26 cellular contexts compared by ENCODE assay signal in the genomic region with DNA sequence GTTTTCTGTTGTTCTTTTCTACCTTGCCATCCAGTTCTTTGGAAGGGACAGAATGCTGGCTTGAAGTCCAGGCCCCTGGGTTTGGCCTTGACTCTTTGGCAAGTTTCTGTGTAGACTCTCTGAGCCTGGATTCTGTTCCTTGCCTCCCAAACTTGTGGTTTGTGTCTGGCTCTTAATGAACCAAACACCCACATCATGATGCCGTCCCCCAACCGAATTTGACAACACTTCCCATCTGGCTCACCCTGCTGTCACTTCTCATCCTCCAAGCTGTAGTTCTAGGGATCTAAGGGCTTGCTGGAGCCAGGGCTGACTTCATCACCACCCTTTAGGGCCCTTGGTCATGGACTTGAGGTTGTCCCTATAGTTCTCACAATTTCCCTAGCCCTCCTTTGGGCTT.
"Had no signal": no experiment of that assay in that cellular context is flagged by ENCODE, and none has a peak within 500 bp of the region (broad histone marks: within the 10 kb centered on the region; RNA-seq: fewer than 3 reads in every experiment).

No MANE protein-coding gene starts in this region.

- H3K9me3 ChIP-seq: SJCRH30 had no signal

- ATAC-seq: activated CD4-positive, alpha-beta T cell treated with anti-CD3 and anti-CD28 coated beads for 36 hours; activated naive CD4-positive, alpha-beta T cell treated with anti-CD3 and anti-CD28 coated beads, Interleukin-2, amount 50 U/mL, for 72 hours; activated T-cell treated with anti-CD3 and anti-CD28 coated beads, Interleukin-2, amount 50 U/mL, for 4 hours; K562; Panc1 had no signal

- H3K27me3 ChIP-seq: SJCRH30 had no signal

- H3K27ac ChIP-seq: SJCRH30, SK-N-MC had no signal

- H3K4me3 Mint-ChIP-seq: activated CD4-positive, alpha-beta memory T cell treated with anti-CD3 and anti-CD28 coated beads for 36 hours; activated CD4-positive, alpha-beta T cell treated with anti-CD3 and anti-CD28 coated beads for 36 hours; activated naive CD4-positive, alpha-beta T cell treated with anti-CD3 and anti-CD28 coated beads for 36 hours; activated T-cell treated with anti-CD3 and anti-CD28 coated beads, Interleukin-2, amount 50 U/mL, for 4 hours; activated T-helper 1 cell treated with anti-CD3 and anti-CD28 coated beads, Interleukin-12 subunit alpha, Interleukin-12 subunit beta, Interleukin-2, Interleukin-4 antibody, amounts not matched to agents 30 ng/mL and 10 ng/mL and 1 ng/mL, durations not matched to agents 14 hours and 24 hours and 36 hours; brain; T-helper 1 cell treated with Interleukin-12 subunit alpha and Interleukin-12 subunit beta and Interleukin-4 antibody, amounts not matched to agents 30 μg/mL and 1 μg/mL, for 36 hours; T-helper 2 cell treated with Interferon-gamma antibody and Interleukin-4, amounts not matched to agents 5 μg/mL and 100 μg/mL, for 36 hours had no signal

- H3K9me3 Mint-ChIP-seq: activated CD4-positive, alpha-beta memory T cell treated with anti-CD3 and anti-CD28 coated beads for 36 hours; activated naive CD4-positive, alpha-beta T cell treated with anti-CD3 and anti-CD28 coated beads for 36 hours; activated T-cell treated with anti-CD3 and anti-CD28 coated beads, Interleukin-2, amount 50 U/mL, for 4 hours; activated T-helper 1 cell treated with anti-CD3 and anti-CD28 coated beads, Interleukin-12 subunit alpha, Interleukin-12 subunit beta, Interleukin-2, Interleukin-4 antibody, amounts not matched to agents 30 ng/mL and 10 ng/mL and 1 ng/mL, durations not matched to agents 14 hours and 24 hours and 36 hours; brain; T-helper 1 cell treated with Interleukin-12 subunit alpha and Interleukin-12 subunit beta and Interleukin-4 antibody, amounts not matched to agents 30 μg/mL and 1 μg/mL, for 36 hours; T-helper 2 cell treated with Interferon-gamma antibody and Interleukin-4, amounts not matched to agents 5 μg/mL and 100 μg/mL, for 36 hours had no signal

- H3K4me1 ChIP-seq: SJCRH30 had no signal

- H3K36me3 ChIP-seq: SJCRH30 had no signal

- H3K4me1 Mint-ChIP-seq: activated CD4-positive, alpha-beta T cell treated with anti-CD3 and anti-CD28 coated beads for 36 hours; brain had no signal

- H3K27ac Mint-ChIP-seq: activated CD4-positive, alpha-beta memory T cell treated with anti-CD3 and anti-CD28 coated beads for 36 hours; activated CD4-positive, alpha-beta T cell treated with anti-CD3 and anti-CD28 coated beads for 36 hours; activated naive CD4-positive, alpha-beta T cell treated with anti-CD3 and anti-CD28 coated beads for 36 hours; activated naive CD4-positive, alpha-beta T cell treated with anti-CD3 and anti-CD28 coated beads, Interleukin-2, amount 50 U/mL, for 72 hours; activated T-helper 1 cell treated with anti-CD3 and anti-CD28 coated beads, Interleukin-12 subunit alpha, Interleukin-12 subunit beta, Interleukin-2, Interleukin-4 antibody, amounts not matched to agents 30 ng/mL and 10 ng/mL and 1 ng/mL, durations not matched to agents 14 hours and 24 hours and 36 hours; T-helper 1 cell treated with Interleukin-12 subunit alpha and Interleukin-12 subunit beta and Interleukin-4 antibody, amounts not matched to agents 30 μg/mL and 1 μg/mL, for 36 hours; T-helper 2 cell treated with Interferon-gamma antibody and Interleukin-4, amounts not matched to agents 5 μg/mL and 100 μg/mL, for 36 hours had no signal

- H3K27me3 Mint-ChIP-seq: activated CD4-positive, alpha-beta memory T cell treated with anti-CD3 and anti-CD28 coated beads for 36 hours; activated CD4-positive, alpha-beta T cell treated with anti-CD3 and anti-CD28 coated beads for 36 hours had no signal

- H3K36me3 Mint-ChIP-seq: activated CD4-positive, alpha-beta memory T cell treated with anti-CD3 and anti-CD28 coated beads for 36 hours; activated naive CD4-positive, alpha-beta T cell treated with anti-CD3 and anti-CD28 coated beads, Interleukin-2, amount 50 U/mL, for 72 hours; brain had no signal

- H3K4me3 ChIP-seq: K562, SJCRH30, SK-N-MC had no signal

- DNase-seq: activated CD4-positive, alpha-beta memory T cell treated with anti-CD3 and anti-CD28 coated beads for 36 hours; activated CD4-positive, alpha-beta T cell treated with anti-CD3 and anti-CD28 coated beads for 36 hours; activated CD4-positive, alpha-beta T cell treated with anti-CD3 and anti-CD28 coated beads, Interleukin-2, amount 50 U/mL, for 1 hour; activated CD8-positive, alpha-beta memory T cell treated with anti-CD3 and anti-CD28 coated beads, Interleukin-2, amount 50 U/mL, for 4 hours; activated gamma-delta T cell treated with Interleukin-2 at 50 U/mL for 16 hours; activated naive CD4-positive, alpha-beta T cell treated with anti-CD3 and anti-CD28 coated beads for 36 hours; activated T-cell treated with anti-CD3 and anti-CD28 coated beads for 4 hours; activated T-cell treated with anti-CD3 and anti-CD28 coated beads, Interleukin-2, amount 50 U/mL, for 4 hours; caudate nucleus; cerebellar nuclear complex; NCI-H1105; NCI-H1417 treated with DMSO at 0.1 percent for 48 hours; NCI-H2029; NCI-H2227 treated with DMSO at 0.1 percent for 48 hours; NCI-H526 treated with DMSO at 0.1 percent for 48 hours; NCI-H774; SHP77; SJCRH30 had no signal
